Comparison of ENCODE assay signal across 1 cellular context in the genomic region with DNA sequence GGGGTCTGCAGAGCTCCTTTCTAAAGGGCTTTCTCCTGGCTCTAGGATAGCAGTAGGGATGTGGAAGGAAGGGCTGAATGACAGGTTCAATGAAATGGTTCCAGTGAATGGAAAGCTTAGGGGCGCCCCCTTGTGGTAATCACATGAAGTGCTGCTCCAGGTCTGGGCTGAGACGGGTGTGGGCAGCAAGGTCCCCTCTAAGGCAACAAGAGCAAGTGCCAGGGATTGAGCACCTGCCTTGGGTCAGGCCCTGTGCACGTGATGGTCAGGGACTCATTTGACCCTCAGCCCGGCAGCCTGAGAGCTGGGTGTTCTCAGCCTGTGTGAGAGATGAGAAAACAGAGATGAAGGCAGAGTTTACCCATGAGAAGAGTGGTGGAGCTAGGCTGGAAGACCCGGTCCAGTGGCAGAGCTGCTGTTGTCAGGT.
A peak's percentile ranks its signal among the peaks of the same experiment; 100 is the strongest.
TF ChIP-seq lines count a peak whose summit lies in the region.

No MANE protein-coding gene starts in this region.

TF ChIP-seq in HepG2, 621 proteins besides CTCF, POLR2A, EP300 and RAD21 (continued from another document and continues in another):
- TF ChIP-seq, protein P1, sequence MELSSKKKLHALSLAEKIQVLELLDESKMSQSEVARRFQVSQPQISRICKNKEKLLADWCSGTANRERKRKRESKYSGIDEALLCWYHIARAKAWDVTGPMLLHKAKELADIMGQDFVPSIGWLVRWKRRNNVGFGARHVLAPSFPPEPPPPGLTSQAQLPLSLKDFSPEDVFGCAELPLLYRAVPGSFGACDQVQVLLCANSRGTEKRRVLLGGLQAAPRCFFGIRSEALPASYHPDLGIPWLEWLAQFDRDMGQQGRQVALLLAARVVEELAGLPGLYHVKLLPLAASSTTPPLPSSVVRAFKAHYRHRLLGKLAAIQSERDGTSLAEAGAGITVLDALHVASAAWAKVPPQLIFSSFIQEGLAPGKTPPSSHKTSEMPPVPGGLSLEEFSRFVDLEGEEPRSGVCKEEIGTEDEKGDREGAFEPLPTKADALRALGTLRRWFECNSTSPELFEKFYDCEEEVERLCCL (CRISPR knock-in tag; IDR thresholded peaks at IDR 0.05; ENCODE audit: borderline replicate concordance): no peak
- TF ChIP-seq AKAP8 (CRISPR knock-in tag; IDR thresholded peaks at IDR 0.05) (no peak), MAZ (IDR thresholded peaks at IDR 0.05; ENCODE audit: borderline replicate concordance, low read depth, low read length) (no peak), MAZ (CRISPR knock-in tag; IDR thresholded peaks at IDR 0.05; ENCODE audit: low read depth) (no peak), JDP2 (CRISPR knock-in tag; IDR thresholded peaks at IDR 0.05; ENCODE audit: borderline replicate concordance) (no peak), ZNF740 (CRISPR knock-in tag; IDR thresholded peaks at IDR 0.05) (no peak), ZNF839 (CRISPR knock-in tag; IDR thresholded peaks at IDR 0.05; ENCODE audit: borderline replicate concordance) (no peak), AGO2 (optimal IDR thresholded peaks at IDR 0.05; ENCODE audit: low read depth, low read length) (no peak), SMC3 (IDR thresholded peaks at IDR 0.05; ENCODE audit: low read length) (peak; percentile 72), ZNF333 (CRISPR knock-in tag; IDR thresholded peaks at IDR 0.05; ENCODE audit: borderline replicate concordance) (no peak), STAG1 (CRISPR knock-in tag; IDR thresholded peaks at IDR 0.05) (peak; percentile 64), CBX5 (CRISPR knock-in tag; IDR thresholded peaks at IDR 0.05; ENCODE audit: borderline replicate concordance) (0 out of 2 replicates have a peak, but pooled peaks have one; percentile 19), ZMAT3 (CRISPR knock-in tag; conservative IDR thresholded peaks at IDR 0.05) (no peak), ZMYM3 (CRISPR knock-in tag; IDR thresholded peaks at IDR 0.05) (no peak), E2F5 (CRISPR knock-in tag; conservative IDR thresholded peaks at IDR 0.05) (no peak), MBNL3 (CRISPR knock-in tag; conservative IDR thresholded peaks at IDR 0.05) (no peak), KDM2A (CRISPR knock-in tag; IDR thresholded peaks at IDR 0.05; ENCODE audit: borderline replicate concordance, low read depth) (no peak), THAP11 (CRISPR knock-in tag; IDR thresholded peaks at IDR 0.05) (no peak), ZNF446 (CRISPR knock-in tag; IDR thresholded peaks at IDR 0.05) (no peak), ZNF660 (CRISPR knock-in tag; IDR thresholded peaks at IDR 0.05; ENCODE audit: borderline replicate concordance, low read depth) (no peak), REPIN1 (CRISPR knock-in tag; IDR thresholded peaks at IDR 0.05; ENCODE audit: borderline replicate concordance, low read depth) (0 out of 2 replicates have a peak, but pooled peaks have one; percentile 45), ZHX2 (IDR thresholded peaks at IDR 0.05; ENCODE audit: low read depth) (no peak), ZHX2 (CRISPR knock-in tag; IDR thresholded peaks at IDR 0.05; ENCODE audit: borderline replicate concordance) (no peak), HES4 (CRISPR knock-in tag; IDR thresholded peaks at IDR 0.05; ENCODE audit: borderline replicate concordance) (no peak), REL (CRISPR knock-in tag; conservative IDR thresholded peaks at IDR 0.05) (no peak), ZSCAN29 (CRISPR knock-in tag; conservative IDR thresholded peaks at IDR 0.05) (no peak), CEBPB (IDR thresholded peaks at IDR 0.05; ENCODE audit: borderline replicate concordance, low read depth, low read length) (no peak), ZNF317 (CRISPR knock-in tag; IDR thresholded peaks at IDR 0.05) (no peak), ZNF275 (CRISPR knock-in tag; IDR thresholded peaks at IDR 0.05; ENCODE audit: borderline replicate concordance) (no peak), FOXK2 (IDR thresholded peaks at IDR 0.05) (no peak), ZNF350 (CRISPR knock-in tag; IDR thresholded peaks at IDR 0.05; ENCODE audit: borderline replicate concordance, low read depth) (peak; percentile 22; the same call in 1 of the 2 replicates), MIXL1 (CRISPR knock-in tag; IDR thresholded peaks at IDR 0.05) (no peak), MTF2 (CRISPR knock-in tag; IDR thresholded peaks at IDR 0.05; ENCODE audit: borderline replicate concordance) (no peak), GATAD2A (CRISPR knock-in tag; IDR thresholded peaks at IDR 0.05) (no peak), USF2 (IDR thresholded peaks at IDR 0.05; ENCODE audit: low read depth, low read length) (peak; percentile 27; the same call in 1 of the 2 replicates), USF2 (CRISPR knock-in tag; IDR thresholded peaks at IDR 0.05; ENCODE audit: borderline replicate concordance) (no peak), ATF6 (CRISPR knock-in tag; conservative IDR thresholded peaks at IDR 0.05) (no peak), MED13 (CRISPR knock-in tag; IDR thresholded peaks at IDR 0.05) (no peak), PLSCR1 (CRISPR knock-in tag; IDR thresholded peaks at IDR 0.05; ENCODE audit: borderline replicate concordance) (no peak), ZNF773 (CRISPR knock-in tag; IDR thresholded peaks at IDR 0.05; ENCODE audit: borderline replicate concordance) (no peak), XBP1 (CRISPR knock-in tag; IDR thresholded peaks at IDR 0.05) (no peak), SAP130 (CRISPR knock-in tag; IDR thresholded peaks at IDR 0.05; ENCODE audit: low read depth) (0 out of 2 replicates have a peak, but pooled peaks have one; percentile 14), DRAP1 (CRISPR knock-in tag; IDR thresholded peaks at IDR 0.05) (no peak), ZSCAN12 (CRISPR knock-in tag; IDR thresholded peaks at IDR 0.05) (no peak), ZNF777 (CRISPR knock-in tag; IDR thresholded peaks at IDR 0.05) (no peak)
- TF ChIP-seq, protein P2, sequence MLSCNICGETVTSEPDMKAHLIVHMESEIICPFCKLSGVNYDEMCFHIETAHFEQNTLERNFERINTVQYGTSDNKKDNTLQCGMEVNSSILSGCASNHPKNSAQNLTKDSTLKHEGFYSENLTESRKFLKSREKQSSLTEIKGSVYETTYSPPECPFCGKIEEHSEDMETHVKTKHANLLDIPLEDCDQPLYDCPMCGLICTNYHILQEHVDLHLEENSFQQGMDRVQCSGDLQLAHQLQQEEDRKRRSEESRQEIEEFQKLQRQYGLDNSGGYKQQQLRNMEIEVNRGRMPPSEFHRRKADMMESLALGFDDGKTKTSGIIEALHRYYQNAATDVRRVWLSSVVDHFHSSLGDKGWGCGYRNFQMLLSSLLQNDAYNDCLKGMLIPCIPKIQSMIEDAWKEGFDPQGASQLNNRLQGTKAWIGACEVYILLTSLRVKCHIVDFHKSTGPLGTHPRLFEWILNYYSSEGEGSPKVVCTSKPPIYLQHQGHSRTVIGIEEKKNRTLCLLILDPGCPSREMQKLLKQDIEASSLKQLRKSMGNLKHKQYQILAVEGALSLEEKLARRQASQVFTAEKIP (CRISPR knock-in tag; IDR thresholded peaks at IDR 0.05; ENCODE audit: borderline replicate concordance): no peak
